20 cellular contexts compared by ENCODE assay signal in the genomic region with DNA sequence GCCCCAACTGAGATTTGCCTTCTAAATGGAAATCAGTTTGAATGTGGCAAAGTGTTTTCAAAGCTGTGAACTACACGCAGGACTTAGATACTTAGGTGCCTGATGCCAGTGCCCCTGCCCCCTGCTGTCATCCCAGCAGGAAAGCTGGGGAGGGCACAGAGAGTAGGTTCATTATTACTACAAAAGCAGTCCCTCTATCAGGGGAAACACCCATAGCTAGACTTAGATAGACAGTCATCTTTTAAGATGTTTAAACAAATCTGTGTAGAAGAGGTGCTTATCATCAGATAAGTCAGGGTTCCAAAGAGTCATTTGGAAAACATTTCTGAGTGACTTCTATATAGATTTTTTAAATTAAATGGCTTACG.
A peak's percentile ranks its signal among the peaks of the same experiment; 100 is the strongest.
DNase-seq lines count a peak whose midpoint lies in the region; ATAC-seq and TF ChIP-seq lines count a peak whose summit lies in the region.
"Had no signal": no experiment of that assay in that cellular context is flagged by ENCODE, and none has a peak within 500 bp of the region (broad histone marks: within the 10 kb centered on the region; RNA-seq: fewer than 3 reads in every experiment).

No MANE protein-coding gene starts in this region.

- H3K36me3 ChIP-seq in HCT116 (ENCODE audit: control insufficient read depth in 1 of 2, insufficient read depth in 2 of 2, low read length in 2 of 2): no peaks in the 10 kb centered on the region
- no peaks in the 10 kb centered on the region for H3K36me3 ChIP-seq in adipocyte (ENCODE audit: control insufficient read depth, insufficient read depth, low read length, severe bottlenecking)
- H3K36me3 ChIP-seq: MG63 had no signal

- no peak for TF ChIP-seq POLR2A in HCT116 (IDR thresholded peaks at IDR 0.05; ENCODE audit: borderline replicate concordance, extremely low read depth, insufficient read depth, insufficient read length)

- no peak overlapping the region for H3K27ac Mint-ChIP-seq in activated naive CD4-positive, alpha-beta T cell treated with anti-CD3 and anti-CD28 coated beads for 36 hours
- no peak overlapping the region for H3K27ac Mint-ChIP-seq in activated naive CD4-positive, alpha-beta T cell treated with anti-CD3 and anti-CD28 coated beads, Interleukin-2, amount 10 ng/mL, durations not matched to agents 7 days and 5 days
- peak overlapping the region; percentile 77 for H3K27ac Mint-ChIP-seq in stimulated activated memory B cell treated with anti-CD40 and anti-IgM and Interleukin-4, amounts not matched to agents 10 μg/mL and 1 μg/mL and 100 μg/mL, for 72 hours
- H3K27ac Mint-ChIP-seq: CD4-positive, alpha-beta T cell had no signal

- H3K27me3 Mint-ChIP-seq in activated naive CD4-positive, alpha-beta T cell treated with anti-CD3 and anti-CD28 coated beads for 36 hours (ENCODE audit: low read depth): peaks cover 4% of the 10 kb centered on the region
- H3K27me3 Mint-ChIP-seq in activated naive CD4-positive, alpha-beta T cell treated with anti-CD3 and anti-CD28 coated beads, Interleukin-2, amount 10 ng/mL, durations not matched to agents 7 days and 5 days: peaks cover 34% of the 10 kb centered on the region
- no peaks in the 10 kb centered on the region for H3K27me3 Mint-ChIP-seq in stimulated activated memory B cell treated with anti-CD40 and anti-IgM and Interleukin-4, amounts not matched to agents 10 μg/mL and 1 μg/mL and 100 μg/mL, for 72 hours
- H3K27me3 Mint-ChIP-seq: brain; CD4-positive, alpha-beta T cell had no signal

- no peaks in the 10 kb centered on the region for H4K20me1 ChIP-seq in HCT116 (ENCODE audit: insufficient read depth)

- H3K4me1 Mint-ChIP-seq in activated naive CD4-positive, alpha-beta T cell treated with anti-CD3 and anti-CD28 coated beads for 36 hours (ENCODE audit: low read depth): peaks cover 31% of the 10 kb centered on the region
- H3K4me1 Mint-ChIP-seq in activated naive CD4-positive, alpha-beta T cell treated with anti-CD3 and anti-CD28 coated beads, Interleukin-2, amount 10 ng/mL, durations not matched to agents 7 days and 5 days: peaks cover 18% of the 10 kb centered on the region
- peaks cover 11% of the 10 kb centered on the region for H3K4me1 Mint-ChIP-seq in stimulated activated memory B cell treated with anti-CD40 and anti-IgM and Interleukin-4, amounts not matched to agents 10 μg/mL and 1 μg/mL and 100 μg/mL, for 72 hours

- ATAC-seq in HCT116 (no peak), HG02840 (IDR thresholded peaks at IDR 0.05; ENCODE audit: low FRiP score, unreplicated experiment) (no peak)
- no peak for ATAC-seq in stimulated activated memory B cell treated with anti-CD40 and anti-IgM and Interleukin-4, amounts not matched to agents 10 μg/mL and 1 μg/mL and 100 μg/mL, for 72 hours
- ATAC-seq: psoas muscle had no signal

- H3K9me3 ChIP-seq in HCT116 (ENCODE audit: control insufficient read depth in 1 of 2, insufficient read depth in 1 of 2, low read depth in 1 of 2, low read length in 2 of 2): no peaks in the 10 kb centered on the region
- H3K9me3 ChIP-seq in adipocyte (ENCODE audit: control insufficient read depth, low read length): no peaks in the 10 kb centered on the region
- H3K9me3 ChIP-seq: MG63, psoas muscle, thoracic aorta had no signal

- TF ChIP-seq RAD21 in HCT116 (IDR thresholded peaks at IDR 0.05; ENCODE audit: low read depth): no peak

- TF ChIP-seq CTCF in HCT116 (IDR thresholded peaks at IDR 0.05 in 2 of 3, conservative IDR thresholded peaks at IDR 0.05 in 1 of 3; ENCODE audit: borderline replicate concordance in 1 of 3, insufficient read depth in 1 of 3, low read depth in 2 of 3, low read length in 2 of 3): no peak

- H3K4me3 ChIP-seq in HCT116 (replicated peaks in 1 of 2; ENCODE audit: low read depth in 1 of 2, low read length in 2 of 2): no peak overlapping the region
- no peak overlapping the region for H3K4me3 ChIP-seq in adipocyte (ENCODE audit: low read length)
- H3K4me3 ChIP-seq: MG63, psoas muscle, thoracic aorta had no signal

- H3K79me2 ChIP-seq in HCT116 (ENCODE audit: insufficient read depth, low read length): no peaks in the 10 kb centered on the region

- intact Hi-C loops in activated naive CD4-positive, alpha-beta T cell treated with anti-CD3 and anti-CD28 coated beads for 36 hours (cut with micrococcal nuclease): loop anchor here (1.0 to 5.0 kb wide), 7 partner anchors 51 to 294 kb away; partner anchors contain the start of gene ZDHHC14
- intact Hi-C loops in HCT116 (cut with micrococcal nuclease): loop anchor here (10.0 kb wide), 2 partner anchors 207 to 287 kb away; no protein-coding TSS in a partner anchor

- H3K9ac ChIP-seq in HCT116 (ENCODE audit: low read length) (no peak overlapping the region), adipocyte (ENCODE audit: low read length) (peak overlapping the region; percentile 26)

- no peaks in the 10 kb centered on the region for H3K9me2 ChIP-seq in HCT116 (ENCODE audit: insufficient read depth)

- no peaks in the 10 kb centered on the region; a peak in 1 of 4 replicates for H3K4me1 ChIP-seq in HCT116 (ENCODE audit: control insufficient read depth in 1 of 2, insufficient read depth in 2 of 2, low read length in 2 of 2)
- peaks cover 25% of the 10 kb centered on the region for H3K4me1 ChIP-seq in adipocyte (ENCODE audit: control insufficient read depth, insufficient read depth, low read length)

- no peaks in the 10 kb centered on the region for H3K9me3 Mint-ChIP-seq in activated naive CD4-positive, alpha-beta T cell treated with anti-CD3 and anti-CD28 coated beads for 36 hours
- no peaks in the 10 kb centered on the region for H3K9me3 Mint-ChIP-seq in activated naive CD4-positive, alpha-beta T cell treated with anti-CD3 and anti-CD28 coated beads, Interleukin-2, amount 10 ng/mL, durations not matched to agents 7 days and 5 days
- H3K9me3 Mint-ChIP-seq in stimulated activated memory B cell treated with anti-CD40 and anti-IgM and Interleukin-4, amounts not matched to agents 10 μg/mL and 1 μg/mL and 100 μg/mL, for 72 hours: peaks cover 5% of the 10 kb centered on the region
- H3K9me3 Mint-ChIP-seq: CD4-positive, alpha-beta T cell had no signal

- POLR2A ChIA-PET in HCT116 (lab: Charles Lee): no interaction called here

- RAD21 ChIA-PET in HCT116 (lab: Charles Lee; ENCODE audit: low non-redundant PET in 1 of 2, low total read pairs in 2 of 2, uncharacterized antibody in 2 of 2, unreplicated experiment in 2 of 2): no interaction called here

- H2AFZ ChIP-seq in HCT116 (ENCODE audit: low read depth, low read length, poor library complexity, severe bottlenecking): no peak overlapping the region

- H3K36me3 Mint-ChIP-seq in activated naive CD4-positive, alpha-beta T cell treated with anti-CD3 and anti-CD28 coated beads for 36 hours (ENCODE audit: low read depth): no peaks in the 10 kb centered on the region
- no peaks in the 10 kb centered on the region for H3K36me3 Mint-ChIP-seq in activated naive CD4-positive, alpha-beta T cell treated with anti-CD3 and anti-CD28 coated beads, Interleukin-2, amount 10 ng/mL, durations not matched to agents 7 days and 5 days
- peaks cover 28% of the 10 kb centered on the region for H3K36me3 Mint-ChIP-seq in stimulated activated memory B cell treated with anti-CD40 and anti-IgM and Interleukin-4, amounts not matched to agents 10 μg/mL and 1 μg/mL and 100 μg/mL, for 72 hours

- no peak overlapping the region for H3K4me3 Mint-ChIP-seq in activated naive CD4-positive, alpha-beta T cell treated with anti-CD3 and anti-CD28 coated beads for 36 hours
- H3K4me3 Mint-ChIP-seq in activated naive CD4-positive, alpha-beta T cell treated with anti-CD3 and anti-CD28 coated beads, Interleukin-2, amount 10 ng/mL, durations not matched to agents 7 days and 5 days: no peak overlapping the region
- H3K4me3 Mint-ChIP-seq in stimulated activated memory B cell treated with anti-CD40 and anti-IgM and Interleukin-4, amounts not matched to agents 10 μg/mL and 1 μg/mL and 100 μg/mL, for 72 hours: no peak overlapping the region
- H3K4me3 Mint-ChIP-seq: brain; CD4-positive, alpha-beta T cell had no signal

- BruUV-seq in HCT116 (replicated peaks; lab: Mats Ljungman, UMichigan): no TSS peak

- CTCF ChIA-PET in activated naive CD4-positive, alpha-beta T cell treated with anti-CD3 and anti-CD28 coated beads for 36 hours (lab: Charles Lee): interaction anchor here (0.6 to 4.9 kb wide), 20 partner anchors 9 to 382 kb away, joined by 3 to 42 read pairs (median 4); partner anchors contain the start of gene TMEM242
- CTCF ChIA-PET in activated naive CD4-positive, alpha-beta T cell treated with anti-CD3 and anti-CD28 coated beads, Interleukin-2, amount 10 ng/mL, durations not matched to agents 7 days and 5 days (lab: Charles Lee): interaction anchor here (0.6 to 4.5 kb wide), 15 partner anchors 9 to 448 kb away, joined by 3 to 35 read pairs (median 4); partner anchors contain the start of gene TMEM242
- CTCF ChIA-PET in HCT116 (lab: Charles Lee): interaction anchor here (1.4 to 5.2 kb wide), 2 partner anchors 55 to 353 kb away, joined by 3 to 33 read pairs; no protein-coding TSS in a partner anchor

- H3K27me3 ChIP-seq in HCT116 (ENCODE audit: insufficient read depth, low read length) (no peaks in the 10 kb centered on the region), adipocyte (replicated peaks; ENCODE audit: control insufficient read depth, insufficient read depth, low read length) (no peaks in the 10 kb centered on the region)
- H3K27me3 ChIP-seq: MG63 had no signal

- H3K4me2 ChIP-seq in HCT116 (ENCODE audit: low read length): peak overlapping the region; percentile 7; the same call in 1 of the 2 replicates

- DNase-seq in activated naive CD4-positive, alpha-beta T cell treated with anti-CD3 and anti-CD28 coated beads for 36 hours: peak; percentile 63
- DNase-seq in activated naive CD4-positive, alpha-beta T cell treated with anti-CD3 and anti-CD28 coated beads, Interleukin-2, amount 10 ng/mL, durations not matched to agents 7 days and 5 days: no peak
- DNase-seq in HCT116 (ENCODE audit: low read depth, low spot score) (no peak), adipocyte (ENCODE audit: low read depth) (no peak), A172 (ENCODE audit: low spot score) (no peak)
- DNase-seq: CD4-positive, alpha-beta T cell; DMS 273 treated with DMSO at 0.1 percent for 48 hours; effector CD4-positive, alpha-beta T cell; GOT3; KBM-7; MG63; NCI-H2029 treated with DMSO at 0.1 percent for 48 hours; NCI-H2227 treated with DMSO at 0.1 percent for 48 hours; NCI-H69; psoas muscle; stimulated activated naive CD4-positive, alpha-beta T cell had no signal

- H3K27ac ChIP-seq in HCT116 (ENCODE audit: low read depth, low read length): no peak overlapping the region
- H3K27ac ChIP-seq: psoas muscle had no signal

TF ChIP-seq in HCT116, 20 proteins besides CTCF, POLR2A, EP300 and RAD21 (continues in another document):
- TF ChIP-seq ELF1 (IDR thresholded peaks at IDR 0.05; ENCODE audit: borderline replicate concordance, low read depth) (no peak), EGR1 (IDR thresholded peaks at IDR 0.05; ENCODE audit: low read depth) (no peak), SRF (IDR thresholded peaks at IDR 0.05; ENCODE audit: low read depth) (no peak), SIN3A (IDR thresholded peaks at IDR 0.05; ENCODE audit: low read depth) (no peak), ZFX (IDR thresholded peaks at IDR 0.05) (no peak), JUND (IDR thresholded peaks at IDR 0.05) (no peak), SP1 (IDR thresholded peaks at IDR 0.05; ENCODE audit: low read depth) (no peak)
